Comparison of ENCODE assay signal across 14 cellular contexts in genomic region chr15:83062768-83063180, GRCh38. TPM values are rescaled to one million over a fixed set of nuclear protein-coding genes. Genes with fewer than 3 reads are reported as not detected.
DNase-seq lines count a peak whose midpoint lies in the region; ATAC-seq, FAIRE-seq and TF ChIP-seq lines count a peak whose summit lies in the region.
"Had no signal": no experiment of that assay in that cellular context is flagged by ENCODE, and none has a peak within 500 bp of the region (broad histone marks: within the 10 kb centered on the region; RNA-seq: fewer than 3 reads in every experiment).

No MANE protein-coding gene starts in this region.

- no peak for TF ChIP-seq CTCF in HFFc6 (IDR thresholded peaks at IDR 0.05)

- H3K36me3 Mint-ChIP-seq in HFFc6 (ENCODE audit: low read depth), result peaks cover 14% of the 10 kb centered on the region

- no peaks in the 10 kb centered on the region for H3K9me3 Mint-ChIP-seq in HFFc6
- H3K9me3 Mint-ChIP-seq: dendritic cell treated with granulocyte-macrophage colony-stimulating factor and Interleukin-4, amounts not matched to agents 40 ng/mL and 50 ng/mL, for 4 days; stimulated activated naive CD8-positive, alpha-beta T cell treated with anti-CD3 and anti-CD28 coated beads, Interleukin-15, amount 100 ng/mL, for 72 hours had no signal

- no peaks in the 10 kb centered on the region for H3K27me3 ChIP-seq in BLaER1 treated with 17β-estradiol and CSF1 and Interleukin-3, amounts not matched to agents 10 nM and 100 nM

- no peak overlapping the region for H3K27ac Mint-ChIP-seq in HFFc6
- H3K27ac Mint-ChIP-seq: dendritic cell treated with granulocyte-macrophage colony-stimulating factor and Interleukin-4, amounts not matched to agents 40 ng/mL and 50 ng/mL, for 4 days; stimulated activated naive CD8-positive, alpha-beta T cell treated with anti-CD3 and anti-CD28 coated beads, Interleukin-15, amount 100 ng/mL, for 72 hours had no signal

- peak overlapping the region in 6 of 11 experiments; percentile 7 to 97 (median 38); a peak in 9 of 22 replicates for H3K27ac ChIP-seq in BLaER1 treated with 17β-estradiol and CSF1 and Interleukin-3, amounts not matched to agents 10 nM and 100 nM
- H3K27ac ChIP-seq: VCaP had no signal

- no peak for ATAC-seq in GM19397 (IDR thresholded peaks at IDR 0.05; ENCODE audit: unreplicated experiment)
- ATAC-seq: stimulated activated naive CD8-positive, alpha-beta T cell treated with anti-CD3 and anti-CD28 coated beads, Interleukin-15, amount 100 ng/mL, for 72 hours had no signal

- FAIRE-seq in GM19239 (lab: Jason Lieb, UNC), result peak; percentile 84

- DNase-seq in GM19239 (ENCODE audit: insufficient read length, low spot score), result no peak
- peak; percentile 63 for DNase-seq in MV-4-11 (lab: John Stamatoyannopoulos, UW)
- DNase-seq in germinal center (ENCODE audit: low spot score), result peak; percentile 24
- no peak for DNase-seq in NCI-H2029 treated with DMSO at 0.1 percent for 48 hours (lab: John Stamatoyannopoulos, UW)
- DNase-seq in cerebellar nuclear complex (lab: John Stamatoyannopoulos, UW), result no peak
- no peak for DNase-seq in HFFc6
- DNase-seq: NCI-H1092 treated with DMSO at 0.1 percent for 48 hours; NCI-H446; stimulated activated CD4-positive, alpha-beta T cell treated with anti-CD3 and anti-CD28 coated beads, Interleukin-4, amount 100 ng/mL, for 4 hours; stimulated activated naive CD8-positive, alpha-beta T cell treated with anti-CD3 and anti-CD28 coated beads, Interleukin-15, amount 100 ng/mL, for 72 hours had no signal

- peak overlapping the region in 4 of 11 experiments; percentile 11 to 41 (median 24); a peak in 4 of 22 replicates for H3K9ac ChIP-seq in BLaER1 treated with 17β-estradiol and CSF1 and Interleukin-3, amounts not matched to agents 10 nM and 100 nM

- H3K36me3 ChIP-seq in BLaER1 treated with 17β-estradiol and CSF1 and Interleukin-3, amounts not matched to agents 10 nM and 100 nM, result peaks cover 11 to 51% (median 40%) of the 10 kb centered on the region in 11 experiments; a peak in 20 of 22 replicates

- no peaks in the 10 kb centered on the region for H3K9me3 ChIP-seq in BLaER1 treated with 17β-estradiol and CSF1 and Interleukin-3, amounts not matched to agents 10 nM and 100 nM (replicated peaks in 1 of 11)

- no peak overlapping the region for H3K4me3 Mint-ChIP-seq in HFFc6
- H3K4me3 Mint-ChIP-seq: dendritic cell treated with granulocyte-macrophage colony-stimulating factor and Interleukin-4, amounts not matched to agents 40 ng/mL and 50 ng/mL, for 4 days; stimulated activated naive CD8-positive, alpha-beta T cell treated with anti-CD3 and anti-CD28 coated beads, Interleukin-15, amount 100 ng/mL, for 72 hours had no signal

- no peaks in the 10 kb centered on the region for H3K27me3 Mint-ChIP-seq in HFFc6 (ENCODE audit: insufficient read depth)
- H3K27me3 Mint-ChIP-seq: dendritic cell treated with granulocyte-macrophage colony-stimulating factor and Interleukin-4, amounts not matched to agents 40 ng/mL and 50 ng/mL, for 4 days; stimulated activated naive CD8-positive, alpha-beta T cell treated with anti-CD3 and anti-CD28 coated beads, Interleukin-15, amount 100 ng/mL, for 72 hours had no signal

- peaks cover 5% of the 10 kb centered on the region for H3K4me1 Mint-ChIP-seq in HFFc6 (ENCODE audit: low read depth)

- peak overlapping the region; percentile 45 to 97 (median 85); a peak in 21 of 22 replicates for H3K4me2 ChIP-seq in BLaER1 treated with 17β-estradiol and CSF1 and Interleukin-3, amounts not matched to agents 10 nM and 100 nM

- peaks cover 38 to 56% (median 43%) of the 10 kb centered on the region in 10 experiments for H3K4me1 ChIP-seq in BLaER1 treated with 17β-estradiol and CSF1 and Interleukin-3, amounts not matched to agents 10 nM and 100 nM

- H3K4me3 ChIP-seq in BLaER1 treated with 17β-estradiol and CSF1 and Interleukin-3, amounts not matched to agents 10 nM and 100 nM, result peak overlapping the region in 3 of 10 experiments; percentile 25 to 94 (median 31); a peak in 3 of 20 replicates

- H4K20me1 ChIP-seq in BLaER1 treated with 17β-estradiol and CSF1 and Interleukin-3, amounts not matched to agents 10 nM and 100 nM, result peaks cover 68 to 89% (median 84%) of the 10 kb centered on the region in 11 experiments

RNA-seq across cellular contexts. Expression of gene BTBD1, which starts 4.3 kb away (rescaled TPM):
- total RNA-seq in HFFc6 (2021; fragmentation: NEBNext Ultra II Directional; extraction: Animal tissue kit (Norgen Biotek cat#: 25700)), result 10 to 100 TPM; 62.2 to 74.8 (median 69.4) TPM

RNA-seq across cellular contexts. Expression of gene TM6SF1, which starts 44.7 kb away (rescaled TPM):
- total RNA-seq in HFFc6 (2021; fragmentation: NEBNext Ultra II Directional; extraction: Animal tissue kit (Norgen Biotek cat#: 25700)), result under 1 TPM in 4 of 6 experiments, not detected in 2; 0.25 to 0.46 (median 0.42) TPM

RNA-seq across cellular contexts. Expression of gene C15orf40, which starts 51.3 kb away (rescaled TPM):
- total RNA-seq in HFFc6 (2021; fragmentation: NEBNext Ultra II Directional; extraction: Animal tissue kit (Norgen Biotek cat#: 25700)), result 10 to 100 TPM; 21.1 to 31.5 (median 26.3) TPM

Comparison
In these comparisons a context has a peak if more than half of its experiments do, and no peak if none do; other contexts are left out.
1. DNase-seq: peak in MV-4-11 (single experiment) and germinal center (single experiment); none in GM19239 (single experiment), NCI-H2029 treated with DMSO at 0.1 percent for 48 hours (single experiment), cerebellar nuclear complex (0 of 2) and HFFc6 (single experiment).